Comparison of ENCODE assay signal across 1 cellular context in the genomic region with DNA sequence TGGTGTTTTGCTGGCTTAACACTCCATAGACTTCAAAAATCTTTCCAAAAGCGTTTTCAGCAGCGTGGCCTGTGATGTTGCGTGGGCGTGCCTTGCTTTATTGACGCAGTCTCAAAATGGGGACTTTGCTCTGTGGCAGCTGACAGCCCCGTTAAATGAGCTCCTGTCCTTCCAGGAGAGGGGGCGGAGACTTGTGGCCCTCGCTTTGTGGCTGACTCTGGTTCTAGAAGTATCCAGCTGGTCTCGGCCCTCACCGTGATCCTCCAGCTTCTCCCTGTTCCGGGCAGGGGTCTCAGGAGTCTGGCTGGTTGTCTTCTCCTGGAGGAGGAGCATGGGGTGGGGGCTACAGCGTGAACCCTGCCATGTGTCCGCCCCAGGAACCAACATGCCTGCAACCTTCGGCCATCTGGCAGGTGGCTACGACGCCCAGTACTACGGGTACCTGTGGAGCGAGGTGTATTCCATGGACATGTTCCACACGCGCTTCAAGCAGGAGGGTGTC.
A peak's percentile ranks its signal among the peaks of the same experiment; 100 is the strongest.
TF ChIP-seq lines count a peak whose summit lies in the region.

No MANE protein-coding gene starts in this region.

TF ChIP-seq in H1, 55 proteins besides CTCF, POLR2A, EP300 and RAD21:
- TF ChIP-seq CTBP2 (IDR thresholded peaks at IDR 0.05; ENCODE audit: borderline replicate concordance, insufficient read depth, insufficient read length, low read length) (no peak), CBX8 (IDR thresholded peaks at IDR 0.05; ENCODE audit: borderline replicate concordance, low read depth, low read length) (no peak), TEAD4 (IDR thresholded peaks at IDR 0.05; ENCODE audit: low read depth, low read length) (no peak), SIN3A (conservative IDR thresholded peaks at IDR 0.05 in 1 of 2, IDR thresholded peaks at IDR 0.05 in 1 of 2; ENCODE audit: low read depth in 1 of 2, low read length in 2 of 2) (no peak), POLR2AphosphoS5 (IDR thresholded peaks at IDR 0.05; ENCODE audit: low read depth, low read length) (peak; percentile 21; the same call in 1 of the 2 replicates), SP4 (IDR thresholded peaks at IDR 0.05; ENCODE audit: low read length) (no peak), NANOG (IDR thresholded peaks at IDR 0.05; ENCODE audit: insufficient read depth, low read depth, low read length, poor library complexity, severe bottlenecking) (no peak)
